In genomic region chr7:43686991-43687390, GRCh38 we compare ENCODE assay signal across 32 cellular contexts.
"Had no signal": no experiment of that assay in that cellular context is flagged by ENCODE, and none has a peak within 500 bp of the region (broad histone marks: within the 10 kb centered on the region; RNA-seq: fewer than 3 reads in every experiment).

No MANE protein-coding gene starts in this region.

- H3K4me3 ChIP-seq: adrenal gland, MG63, SJCRH30 had no signal

- ATAC-seq: activated CD4-positive, alpha-beta T cell treated with anti-CD3 and anti-CD28 coated beads for 36 hours; activated T-helper 17 cell treated with anti-CD3 and anti-CD28 coated beads, Interleukin-2, amount 50 U/mL, for 72 hours; Panc1 had no signal

- H3K4me3 Mint-ChIP-seq: activated CD4-positive, alpha-beta memory T cell treated with anti-CD3 and anti-CD28 coated beads, Interleukin-2, amount 10 ng/mL, durations not matched to agents 7 days and 5 days; activated CD4-positive, alpha-beta T cell treated with anti-CD3 and anti-CD28 coated beads for 36 hours; activated naive CD4-positive, alpha-beta T cell treated with anti-CD3 and anti-CD28 coated beads for 36 hours; activated naive CD8-positive, alpha-beta T cell treated with anti-CD3 and anti-CD28 coated beads, Interleukin-2, amount 10 ng/mL, durations not matched to agents 7 days and 5 days; activated T-helper 17 cell treated with anti-CD3 and anti-CD28 coated beads, Interleukin-2, amount 50 U/mL, for 72 hours; brain; central memory CD8-positive, alpha-beta T cell; T-helper 1 cell treated with Interleukin-12 subunit alpha and Interleukin-12 subunit beta and Interleukin-4 antibody, amounts not matched to agents 30 μg/mL and 1 μg/mL, for 36 hours had no signal

- H3K27ac Mint-ChIP-seq: activated CD4-positive, alpha-beta memory T cell treated with anti-CD3 and anti-CD28 coated beads, Interleukin-2, amount 10 ng/mL, durations not matched to agents 7 days and 5 days; activated CD4-positive, alpha-beta T cell treated with anti-CD3 and anti-CD28 coated beads for 36 hours; activated naive CD4-positive, alpha-beta T cell treated with anti-CD3 and anti-CD28 coated beads for 36 hours; activated naive CD8-positive, alpha-beta T cell treated with anti-CD3 and anti-CD28 coated beads, Interleukin-2, amount 10 ng/mL, durations not matched to agents 7 days and 5 days; activated T-helper 17 cell treated with anti-CD3 and anti-CD28 coated beads, Interleukin-2, amount 50 U/mL, for 72 hours; T-helper 1 cell treated with Interleukin-12 subunit alpha and Interleukin-12 subunit beta and Interleukin-4 antibody, amounts not matched to agents 30 μg/mL and 1 μg/mL, for 36 hours had no signal

- H3K4me2 ChIP-seq: SK-N-SH had no signal

- DNase-seq: activated CD4-positive, alpha-beta memory T cell treated with anti-CD3 and anti-CD28 coated beads, Interleukin-2, amount 10 ng/mL, durations not matched to agents 7 days and 5 days; activated CD4-positive, alpha-beta T cell treated with anti-CD3 and anti-CD28 coated beads for 36 hours; activated CD4-positive, alpha-beta T cell treated with anti-CD3 and anti-CD28 coated beads, Interleukin-2, amount 50 U/mL, for 1 hour; activated CD4-positive, CD25-positive, alpha-beta regulatory T cell; activated gamma-delta T cell; activated naive CD4-positive, alpha-beta T cell treated with anti-CD3 and anti-CD28 coated beads for 36 hours; activated naive CD8-positive, alpha-beta T cell treated with anti-CD3 and anti-CD28 coated beads, Interleukin-2, amount 10 ng/mL, durations not matched to agents 7 days and 5 days; activated T-cell treated with anti-CD3 and anti-CD28 coated beads for 4 hours; activated T-cell treated with anti-CD3 and anti-CD28 coated beads, Interleukin-2, amount 50 U/mL, for 48 hours; adrenal gland; anterior cingulate cortex; MG63; MV-4-11; NCI-H1092 treated with DMSO at 0.1 percent for 48 hours; NCI-H1417 treated with DMSO at 0.1 percent for 48 hours; NCI-H1694; NCI-H2029; NCI-H345; NCI-H510A; NCI-H526 treated with DMSO at 0.1 percent for 48 hours; NCI-H82; Right ventricle myocardium superior; RPMI8226; SJCRH30; SK-N-SH; SW 1271; T-helper 9 cell had no signal

- H3K9ac ChIP-seq: SK-N-SH had no signal

- H3K9me3 ChIP-seq: adrenal gland, MG63, SK-N-SH had no signal

- H3K27me3 Mint-ChIP-seq: activated CD4-positive, alpha-beta memory T cell treated with anti-CD3 and anti-CD28 coated beads, Interleukin-2, amount 10 ng/mL, durations not matched to agents 7 days and 5 days; activated CD4-positive, alpha-beta T cell treated with anti-CD3 and anti-CD28 coated beads for 36 hours; activated naive CD8-positive, alpha-beta T cell treated with anti-CD3 and anti-CD28 coated beads, Interleukin-2, amount 10 ng/mL, durations not matched to agents 7 days and 5 days; activated T-helper 17 cell treated with anti-CD3 and anti-CD28 coated beads, Interleukin-2, amount 50 U/mL, for 72 hours; brain; central memory CD8-positive, alpha-beta T cell had no signal

- H3K4me1 ChIP-seq: adrenal gland, SJCRH30 had no signal

- H3K36me3 ChIP-seq: adrenal gland, MG63, SJCRH30 had no signal

- H3K4me1 Mint-ChIP-seq: brain had no signal

- H3K27me3 ChIP-seq: adrenal gland, MG63, SJCRH30 had no signal

- H3K27ac ChIP-seq: adrenal gland, SJCRH30 had no signal

- H3K9me3 Mint-ChIP-seq: central memory CD8-positive, alpha-beta T cell had no signal
